In the genomic region with DNA sequence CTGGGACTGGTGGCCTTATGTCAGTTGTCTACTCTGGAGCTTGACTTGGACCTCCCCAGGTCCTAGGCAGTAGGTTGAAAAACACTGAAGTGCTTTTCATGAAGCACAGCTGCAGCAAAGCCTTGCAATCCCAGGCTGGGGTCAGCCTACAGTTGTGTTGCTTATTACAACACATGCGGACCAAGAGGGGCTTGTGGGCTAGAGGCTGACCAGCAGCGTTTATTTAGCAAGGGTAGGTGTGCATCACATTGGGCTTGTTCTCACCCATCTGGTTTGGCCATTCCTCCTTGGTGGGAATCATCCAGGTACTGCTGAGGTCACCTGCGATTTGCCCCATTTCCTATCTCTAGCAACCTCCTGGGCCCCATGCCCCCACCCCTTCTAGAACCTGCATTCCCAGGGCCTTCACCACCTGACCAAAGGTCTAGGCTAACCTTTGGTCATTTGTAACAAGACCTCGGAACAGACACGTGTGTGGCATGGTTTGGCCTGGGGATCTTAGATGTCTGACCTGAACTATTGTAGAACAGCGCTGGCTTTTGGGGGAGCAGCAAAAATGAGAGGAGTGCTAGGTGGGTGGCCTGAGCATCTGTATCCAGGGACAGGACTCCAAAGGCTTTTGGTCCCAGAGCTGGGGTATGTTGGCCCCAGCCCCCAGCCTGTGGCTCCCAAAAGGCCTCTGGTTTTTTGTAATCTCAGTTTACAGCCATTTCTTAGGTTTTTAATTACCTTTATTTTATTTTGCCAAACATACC, we compare ENCODE assay signal across 8 cellular contexts. TPM values are rescaled to one million over a fixed set of nuclear protein-coding genes. Genes with fewer than 3 reads are reported as not detected.
DNase-seq lines count a peak whose midpoint lies in the region; ATAC-seq, FAIRE-seq and TF ChIP-seq lines count a peak whose summit lies in the region.

No MANE protein-coding gene starts in this region.

- H3K9me2 ChIP-seq in MM.1S (replicated peaks; ENCODE audit: insufficient read depth, low read length): no peaks in the 10 kb centered on the region

- no peak overlapping the region for H2AFZ ChIP-seq in MM.1S (ENCODE audit: low read length)

- peak overlapping the region; percentile 89 for H3K4me3 Mint-ChIP-seq in activated naive CD8-positive, alpha-beta T cell treated with anti-CD3 and anti-CD28 coated beads, Interleukin-2, amount 50 U/mL, for 24 hours
- peak overlapping the region; percentile 97 for H3K4me3 Mint-ChIP-seq in progenitor cell of endocrine pancreas (ENCODE audit: low read depth)

- peaks cover 22% of the 10 kb centered on the region for H3K4me1 Mint-ChIP-seq in activated naive CD8-positive, alpha-beta T cell treated with anti-CD3 and anti-CD28 coated beads, Interleukin-2, amount 50 U/mL, for 24 hours
- H3K4me1 Mint-ChIP-seq in progenitor cell of endocrine pancreas (ENCODE audit: low read depth): peaks cover 9% of the 10 kb centered on the region

- no peaks in the 10 kb centered on the region for H3K4me1 ChIP-seq in MM.1S (ENCODE audit: low read length)

- peak overlapping the region; percentile 13; the same call in 1 of the 2 replicates for H3K27ac ChIP-seq in MM.1S (ENCODE audit: low read length)

- H3K36me3 Mint-ChIP-seq in activated naive CD8-positive, alpha-beta T cell treated with anti-CD3 and anti-CD28 coated beads, Interleukin-2, amount 50 U/mL, for 24 hours (ENCODE audit: low read depth): peaks cover 34% of the 10 kb centered on the region
- H3K36me3 Mint-ChIP-seq in progenitor cell of endocrine pancreas (ENCODE audit: insufficient read depth): peaks cover 15% of the 10 kb centered on the region

- H3F3A ChIP-seq in MM.1S (ENCODE audit: insufficient read depth, low read length): peaks cover 38% of the 10 kb centered on the region

- H3K9me3 ChIP-seq in MM.1S (replicated peaks; ENCODE audit: insufficient read depth, low read length): no peaks in the 10 kb centered on the region

- no peaks in the 10 kb centered on the region for H3K9me3 Mint-ChIP-seq in activated naive CD8-positive, alpha-beta T cell treated with anti-CD3 and anti-CD28 coated beads, Interleukin-2, amount 50 U/mL, for 24 hours
- peaks cover 11% of the 10 kb centered on the region for H3K9me3 Mint-ChIP-seq in progenitor cell of endocrine pancreas (ENCODE audit: low read depth)

- no peak overlapping the region for H3K4me3 ChIP-seq in MM.1S (ENCODE audit: low read length)

- DNase-seq in NCI-H82 (lab: John Stamatoyannopoulos, UW) (peak; percentile 74), NCI-H82 treated with DMSO at 0.1 percent for 48 hours (lab: John Stamatoyannopoulos, UW; ENCODE audit: unreplicated experiment) (no peak), MM.1S (no peak), progenitor cell of endocrine pancreas (ENCODE audit: low spot score, unreplicated experiment) (no peak), GM13977 (ENCODE audit: low spot score) (no peak), urothelium cell line (ENCODE audit: low spot score) (no peak)
- DNase-seq in activated naive CD8-positive, alpha-beta T cell treated with anti-CD3 and anti-CD28 coated beads, Interleukin-2, amount 50 U/mL, for 24 hours: peak; percentile 37

- TF ChIP-seq CTCF in MM.1S (IDR thresholded peaks at IDR 0.05; ENCODE audit: low read length): no peak
- no peak for TF ChIP-seq CTCF in progenitor cell of endocrine pancreas (IDR thresholded peaks at IDR 0.05; ENCODE audit: unreplicated experiment)
- no peak for TF ChIP-seq CTCF in GM13977 (IDR thresholded peaks at IDR 0.05; ENCODE audit: extremely low read depth, insufficient read depth, missing control alignments)

- H3K36me3 ChIP-seq in MM.1S (replicated peaks; ENCODE audit: insufficient read depth, low read length): peaks cover 9% of the 10 kb centered on the region; the same call in 1 of the 2 replicates

- H3K9ac ChIP-seq in MM.1S (ENCODE audit: low read length): no peak overlapping the region

- peaks cover 18% of the 10 kb centered on the region for H3K79me2 ChIP-seq in MM.1S (ENCODE audit: low read length)

- H3K27me3 Mint-ChIP-seq in activated naive CD8-positive, alpha-beta T cell treated with anti-CD3 and anti-CD28 coated beads, Interleukin-2, amount 50 U/mL, for 24 hours: peaks cover 4% of the 10 kb centered on the region
- H3K27me3 Mint-ChIP-seq in progenitor cell of endocrine pancreas: no peaks in the 10 kb centered on the region

- FAIRE-seq in urothelium cell line (lab: Jason Lieb, UNC): no peak

- 0 out of 2 replicates have a peak, but pooled peaks cover 9% of the 10 kb centered on the region for H4K20me1 ChIP-seq in MM.1S (ENCODE audit: insufficient read depth, low read length)

- H3K4me2 ChIP-seq in MM.1S (ENCODE audit: low read depth, low read length): no peak overlapping the region

- ATAC-seq in activated naive CD8-positive, alpha-beta T cell treated with anti-CD3 and anti-CD28 coated beads, Interleukin-2, amount 50 U/mL, for 24 hours: no peak
- no peak for ATAC-seq in GM19455 (IDR thresholded peaks at IDR 0.05; ENCODE audit: unreplicated experiment)

- in situ Hi-C loops in GM13977 (cut with MboI; ENCODE audit: low pct_unique_long_range_greater_than_20kb, low sequenced_read_pairs, unreplicated experiment): no loop called here

- H3K27ac Mint-ChIP-seq in activated naive CD8-positive, alpha-beta T cell treated with anti-CD3 and anti-CD28 coated beads, Interleukin-2, amount 50 U/mL, for 24 hours: peak overlapping the region; percentile 96
- H3K27ac Mint-ChIP-seq in progenitor cell of endocrine pancreas: peak overlapping the region; percentile 24

- H3K27me3 ChIP-seq in MM.1S (replicated peaks; ENCODE audit: insufficient read depth, low read length): no peaks in the 10 kb centered on the region

RNA-seq across cellular contexts. Expression of a gene that starts 3.0 kb away (rescaled TPM):
- total RNA-seq in progenitor cell of endocrine pancreas: 2,364 and 2,443 TPM in 2 replicates

RNA-seq across cellular contexts. Expression of a gene that starts 7.8 kb away (rescaled TPM):
- 12.7 and 14.3 TPM in 2 replicates for total RNA-seq in progenitor cell of endocrine pancreas

RNA-seq across cellular contexts. Expression of a gene that starts 10.1 kb away (rescaled TPM):
- 34.5 and 38.4 TPM in 2 replicates for total RNA-seq in progenitor cell of endocrine pancreas

RNA-seq across cellular contexts. Expression of a gene that starts 22.1 kb away (rescaled TPM):
- 42.5 and 45.9 TPM in 2 replicates for total RNA-seq in progenitor cell of endocrine pancreas

RNA-seq across cellular contexts. Expression of a gene that starts 26.8 kb away (rescaled TPM):
- total RNA-seq in progenitor cell of endocrine pancreas: 765 and 777 TPM in 2 replicates

Comparison
In these comparisons a context has a peak if more than half of its experiments do, and no peak if none do; other contexts are left out.
1. DNase-seq: peak in NCI-H82 (single experiment) and activated naive CD8-positive, alpha-beta T cell treated with anti-CD3 and anti-CD28 coated beads, Interleukin-2, amount 50 U/mL, for 24 hours (single experiment); none in NCI-H82 treated with DMSO at 0.1 percent for 48 hours (single experiment), MM.1S (single experiment), progenitor cell of endocrine pancreas (single experiment), GM13977 (single experiment) and urothelium cell line (single experiment).